ENCODE assay signal across 1 cellular context in the genomic region with DNA sequence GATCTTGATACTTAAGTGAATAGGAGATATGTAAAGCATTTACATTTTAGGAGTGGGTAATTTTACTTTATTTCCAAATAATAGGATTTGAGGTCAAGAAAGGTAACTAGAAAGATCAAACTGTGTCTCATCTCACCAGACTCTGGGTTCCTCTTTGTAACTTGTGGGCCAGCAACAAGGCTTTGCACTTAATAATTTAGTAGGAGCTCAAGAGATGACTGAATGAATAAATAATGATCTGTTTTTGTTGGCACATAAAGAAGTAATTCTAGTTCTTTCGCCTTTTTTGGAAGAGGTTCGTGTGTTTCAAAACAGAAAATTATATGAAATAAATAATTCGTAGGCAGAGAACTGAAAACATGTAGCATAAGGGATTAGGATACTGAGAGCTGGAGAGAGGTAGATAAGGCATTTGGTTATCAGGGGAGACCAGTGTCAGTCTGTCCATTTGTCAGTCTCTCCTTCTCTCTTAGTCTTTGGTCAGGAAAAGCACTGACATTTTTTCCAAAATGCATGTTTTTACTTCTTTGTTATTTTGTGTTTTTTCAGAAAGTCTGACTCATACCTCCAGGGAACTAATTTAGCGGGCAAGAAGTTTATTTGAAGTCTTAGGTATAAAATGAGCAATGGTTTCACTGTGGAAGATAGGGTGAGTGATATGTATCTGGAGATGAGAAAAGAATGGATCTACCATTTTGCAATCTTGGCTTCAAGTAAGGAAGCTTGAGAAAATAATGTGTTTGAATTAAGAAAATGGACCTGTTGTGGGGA.
A peak's percentile ranks its signal among the peaks of the same experiment; 100 is the strongest.
TF ChIP-seq lines count a peak whose summit lies in the region.

No MANE protein-coding gene starts in this region.

TF ChIP-seq in K562, 482 proteins besides CTCF, POLR2A, EP300 and RAD21 (continued from another document and continues in another):
- TF ChIP-seq TEAD1 (CRISPR knock-in tag; IDR thresholded peaks at IDR 0.05) (no peak), BRD4 (IDR thresholded peaks at IDR 0.05) (peak; percentile 51; the same call in 1 of the 2 replicates), ZNF668 (CRISPR knock-in tag; IDR thresholded peaks at IDR 0.05) (no peak), GABPA (tag; conservative IDR thresholded peaks at IDR 0.05; ENCODE audit: low read depth) (no peak), JUND (IDR thresholded peaks at IDR 0.05; ENCODE audit: borderline replicate concordance, low read depth, low read length) (peak; percentile 43; the same call in 1 of the 2 replicates), JUND (tag; IDR thresholded peaks at IDR 0.05; ENCODE audit: borderline replicate concordance, low read depth, low read length) (peak; percentile 78; the same call in 2 of the 3 replicates), MEIS2 (IDR thresholded peaks at IDR 0.05; ENCODE audit: partially characterized antibody) (peak; percentile 82), NCOA6 (IDR thresholded peaks at IDR 0.05) (no peak), TAF7 (tag; IDR thresholded peaks at IDR 0.05) (no peak)
- TF ChIP-seq, protein P1, sequence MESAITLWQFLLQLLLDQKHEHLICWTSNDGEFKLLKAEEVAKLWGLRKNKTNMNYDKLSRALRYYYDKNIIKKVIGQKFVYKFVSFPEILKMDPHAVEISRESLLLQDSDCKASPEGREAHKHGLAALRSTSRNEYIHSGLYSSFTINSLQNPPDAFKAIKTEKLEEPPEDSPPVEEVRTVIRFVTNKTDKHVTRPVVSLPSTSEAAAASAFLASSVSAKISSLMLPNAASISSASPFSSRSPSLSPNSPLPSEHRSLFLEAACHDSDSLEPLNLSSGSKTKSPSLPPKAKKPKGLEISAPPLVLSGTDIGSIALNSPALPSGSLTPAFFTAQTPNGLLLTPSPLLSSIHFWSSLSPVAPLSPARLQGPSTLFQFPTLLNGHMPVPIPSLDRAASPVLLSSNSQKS (CRISPR knock-in tag; IDR thresholded peaks at IDR 0.05): no peak
- TF ChIP-seq, protein P2, sequence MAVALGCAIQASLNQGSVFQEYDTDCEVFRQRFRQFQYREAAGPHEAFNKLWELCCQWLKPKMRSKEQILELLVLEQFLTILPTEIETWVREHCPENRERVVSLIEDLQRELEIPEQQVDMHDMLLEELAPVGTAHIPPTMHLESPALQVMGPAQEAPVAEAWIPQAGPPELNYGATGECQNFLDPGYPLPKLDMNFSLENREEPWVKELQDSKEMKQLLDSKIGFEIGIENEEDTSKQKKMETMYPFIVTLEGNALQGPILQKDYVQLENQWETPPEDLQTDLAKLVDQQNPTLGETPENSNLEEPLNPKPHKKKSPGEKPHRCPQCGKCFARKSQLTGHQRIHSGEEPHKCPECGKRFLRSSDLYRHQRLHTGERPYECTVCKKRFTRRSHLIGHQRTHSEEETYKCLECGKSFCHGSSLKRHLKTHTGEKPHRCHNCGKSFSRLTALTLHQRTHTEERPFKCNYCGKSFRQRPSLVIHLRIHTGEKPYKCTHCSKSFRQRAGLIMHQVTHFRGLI (CRISPR knock-in tag; IDR thresholded peaks at IDR 0.05): no peak
- TF ChIP-seq, protein P3, sequence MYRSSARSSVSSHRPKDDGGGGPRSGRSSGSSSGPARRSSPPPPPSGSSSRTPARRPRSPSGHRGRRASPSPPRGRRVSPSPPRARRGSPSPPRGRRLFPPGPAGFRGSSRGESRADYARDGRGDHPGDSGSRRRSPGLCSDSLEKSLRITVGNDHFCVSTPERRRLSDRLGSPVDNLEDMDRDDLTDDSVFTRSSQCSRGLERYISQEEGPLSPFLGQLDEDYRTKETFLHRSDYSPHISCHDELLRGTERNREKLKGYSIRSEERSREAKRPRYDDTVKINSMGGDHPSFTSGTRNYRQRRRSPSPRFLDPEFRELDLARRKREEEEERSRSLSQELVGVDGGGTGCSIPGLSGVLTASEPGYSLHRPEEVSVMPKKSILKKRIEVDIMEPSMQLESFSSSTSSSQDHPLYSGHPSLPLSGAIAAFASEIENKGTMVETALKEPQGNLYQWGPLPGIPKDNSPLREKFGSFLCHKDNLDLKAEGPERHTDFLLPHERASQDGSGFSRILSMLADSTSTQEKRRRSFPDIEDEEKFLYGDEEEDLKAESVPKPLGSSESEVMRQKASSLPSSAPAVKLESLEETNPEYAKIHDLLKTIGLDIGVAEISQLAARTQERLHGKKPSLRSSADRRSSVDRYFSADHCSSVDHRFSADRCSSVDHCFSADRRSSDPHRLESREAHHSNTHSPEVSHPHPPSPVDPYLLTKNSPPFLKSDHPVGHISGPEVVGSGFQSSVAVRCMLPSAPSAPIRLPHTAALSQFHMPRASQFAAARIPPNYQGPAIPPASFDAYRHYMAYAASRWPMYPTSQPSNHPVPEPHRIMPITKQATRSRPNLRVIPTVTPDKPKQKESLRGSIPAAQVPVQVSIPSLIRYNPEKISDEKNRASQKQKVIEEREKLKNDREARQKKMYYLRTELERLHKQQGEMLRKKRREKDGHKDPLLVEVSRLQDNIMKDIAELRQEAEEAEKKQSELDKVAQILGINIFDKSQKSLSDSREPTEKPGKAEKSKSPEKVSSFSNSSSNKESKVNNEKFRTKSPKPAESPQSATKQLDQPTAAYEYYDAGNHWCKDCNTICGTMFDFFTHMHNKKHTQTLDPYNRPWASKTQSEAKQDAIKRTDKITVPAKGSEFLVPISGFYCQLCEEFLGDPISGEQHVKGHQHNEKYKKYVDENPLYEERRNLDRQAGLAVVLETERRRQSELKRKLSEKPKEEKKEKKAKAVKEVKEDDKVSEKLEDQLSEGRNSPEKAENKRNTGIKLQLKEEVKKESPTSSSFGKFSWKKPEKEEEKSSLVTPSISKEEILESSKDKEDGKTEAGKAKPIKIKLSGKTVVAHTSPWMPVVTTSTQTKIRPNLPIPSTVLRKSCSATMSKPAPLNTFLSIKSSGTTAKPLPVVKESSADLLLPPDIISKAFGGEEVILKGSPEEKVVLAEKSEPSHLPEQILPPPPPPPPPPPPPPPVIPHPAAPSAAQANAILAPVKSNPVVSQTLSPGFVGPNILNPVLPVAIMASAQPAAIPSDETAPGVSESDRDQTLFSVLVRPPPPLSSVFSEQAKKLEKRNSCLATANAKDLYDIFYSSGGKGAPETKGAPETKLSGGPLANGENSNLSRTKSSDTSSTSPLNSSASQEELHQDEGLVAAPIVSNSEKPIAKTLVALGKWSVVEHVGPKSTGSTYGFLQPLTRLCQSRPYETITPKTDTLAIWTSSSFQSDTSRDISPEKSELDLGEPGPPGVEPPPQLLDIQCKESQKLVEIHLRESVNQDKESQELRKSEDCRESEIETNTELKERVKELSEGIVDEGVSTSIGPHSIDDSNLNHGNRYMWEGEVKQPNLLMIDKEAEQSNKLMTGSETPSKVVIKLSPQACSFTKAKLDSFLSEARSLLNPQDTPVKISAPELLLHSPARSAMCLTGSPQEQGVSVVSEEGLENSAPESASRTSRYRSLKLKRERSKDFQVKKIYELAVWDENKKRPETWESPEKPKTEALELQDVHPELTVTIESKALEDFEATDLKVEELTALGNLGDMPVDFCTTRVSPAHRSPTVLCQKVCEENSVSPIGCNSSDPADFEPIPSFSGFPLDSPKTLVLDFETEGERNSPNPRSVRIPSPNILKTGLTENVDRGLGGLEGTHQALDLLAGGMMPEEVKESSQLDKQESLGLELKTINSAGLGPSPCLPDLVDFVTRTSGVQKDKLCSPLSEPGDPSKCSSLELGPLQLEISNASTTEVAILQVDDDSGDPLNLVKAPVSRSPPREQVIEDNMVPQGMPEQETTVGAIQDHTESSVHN (IDR thresholded peaks at IDR 0.05; ENCODE audit: borderline replicate concordance in 1 of 2, low read depth in 1 of 2): no peak
- TF ChIP-seq, protein P4, sequence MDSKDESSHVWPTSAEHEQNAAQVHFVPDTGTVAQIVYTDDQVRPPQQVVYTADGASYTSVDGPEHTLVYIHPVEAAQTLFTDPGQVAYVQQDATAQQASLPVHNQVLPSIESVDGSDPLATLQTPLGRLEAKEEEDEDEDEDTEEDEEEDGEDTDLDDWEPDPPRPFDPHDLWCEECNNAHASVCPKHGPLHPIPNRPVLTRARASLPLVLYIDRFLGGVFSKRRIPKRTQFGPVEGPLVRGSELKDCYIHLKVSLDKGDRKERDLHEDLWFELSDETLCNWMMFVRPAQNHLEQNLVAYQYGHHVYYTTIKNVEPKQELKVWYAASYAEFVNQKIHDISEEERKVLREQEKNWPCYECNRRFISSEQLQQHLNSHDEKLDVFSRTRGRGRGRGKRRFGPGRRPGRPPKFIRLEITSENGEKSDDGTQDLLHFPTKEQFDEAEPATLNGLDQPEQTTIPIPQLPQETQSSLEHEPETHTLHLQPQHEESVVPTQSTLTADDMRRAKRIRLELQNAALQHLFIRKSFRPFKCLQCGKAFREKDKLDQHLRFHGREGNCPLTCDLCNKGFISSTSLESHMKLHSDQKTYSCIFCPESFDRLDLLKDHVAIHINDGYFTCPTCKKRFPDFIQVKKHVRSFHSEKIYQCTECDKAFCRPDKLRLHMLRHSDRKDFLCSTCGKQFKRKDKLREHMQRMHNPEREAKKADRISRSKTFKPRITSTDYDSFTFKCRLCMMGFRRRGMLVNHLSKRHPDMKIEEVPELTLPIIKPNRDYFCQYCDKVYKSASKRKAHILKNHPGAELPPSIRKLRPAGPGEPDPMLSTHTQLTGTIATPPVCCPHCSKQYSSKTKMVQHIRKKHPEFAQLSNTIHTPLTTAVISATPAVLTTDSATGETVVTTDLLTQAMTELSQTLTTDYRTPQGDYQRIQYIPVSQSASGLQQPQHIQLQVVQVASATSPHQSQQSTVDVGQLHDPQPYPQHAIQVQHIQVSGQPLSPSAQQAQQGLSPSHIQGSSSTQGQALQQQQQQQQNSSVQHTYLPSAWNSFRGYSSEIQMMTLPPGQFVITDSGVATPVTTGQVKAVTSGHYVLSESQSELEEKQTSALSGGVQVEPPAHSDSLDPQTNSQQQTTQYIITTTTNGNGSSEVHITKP (IDR thresholded peaks at IDR 0.05; ENCODE audit: partially characterized antibody): no peak
- TF ChIP-seq, protein P5, sequence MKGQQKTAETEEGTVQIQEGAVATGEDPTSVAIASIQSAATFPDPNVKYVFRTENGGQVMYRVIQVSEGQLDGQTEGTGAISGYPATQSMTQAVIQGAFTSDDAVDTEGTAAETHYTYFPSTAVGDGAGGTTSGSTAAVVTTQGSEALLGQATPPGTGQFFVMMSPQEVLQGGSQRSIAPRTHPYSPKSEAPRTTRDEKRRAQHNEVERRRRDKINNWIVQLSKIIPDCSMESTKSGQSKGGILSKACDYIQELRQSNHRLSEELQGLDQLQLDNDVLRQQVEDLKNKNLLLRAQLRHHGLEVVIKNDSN (CRISPR knock-in tag; IDR thresholded peaks at IDR 0.05): no peak
- TF ChIP-seq, protein P6, sequence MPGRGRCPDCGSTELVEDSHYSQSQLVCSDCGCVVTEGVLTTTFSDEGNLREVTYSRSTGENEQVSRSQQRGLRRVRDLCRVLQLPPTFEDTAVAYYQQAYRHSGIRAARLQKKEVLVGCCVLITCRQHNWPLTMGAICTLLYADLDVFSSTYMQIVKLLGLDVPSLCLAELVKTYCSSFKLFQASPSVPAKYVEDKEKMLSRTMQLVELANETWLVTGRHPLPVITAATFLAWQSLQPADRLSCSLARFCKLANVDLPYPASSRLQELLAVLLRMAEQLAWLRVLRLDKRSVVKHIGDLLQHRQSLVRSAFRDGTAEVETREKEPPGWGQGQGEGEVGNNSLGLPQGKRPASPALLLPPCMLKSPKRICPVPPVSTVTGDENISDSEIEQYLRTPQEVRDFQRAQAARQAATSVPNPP (IDR thresholded peaks at IDR 0.05; ENCODE audit: borderline replicate concordance, insufficient read depth, insufficient read length): no peak
